8 cellular contexts compared by ENCODE assay signal in the genomic region with DNA sequence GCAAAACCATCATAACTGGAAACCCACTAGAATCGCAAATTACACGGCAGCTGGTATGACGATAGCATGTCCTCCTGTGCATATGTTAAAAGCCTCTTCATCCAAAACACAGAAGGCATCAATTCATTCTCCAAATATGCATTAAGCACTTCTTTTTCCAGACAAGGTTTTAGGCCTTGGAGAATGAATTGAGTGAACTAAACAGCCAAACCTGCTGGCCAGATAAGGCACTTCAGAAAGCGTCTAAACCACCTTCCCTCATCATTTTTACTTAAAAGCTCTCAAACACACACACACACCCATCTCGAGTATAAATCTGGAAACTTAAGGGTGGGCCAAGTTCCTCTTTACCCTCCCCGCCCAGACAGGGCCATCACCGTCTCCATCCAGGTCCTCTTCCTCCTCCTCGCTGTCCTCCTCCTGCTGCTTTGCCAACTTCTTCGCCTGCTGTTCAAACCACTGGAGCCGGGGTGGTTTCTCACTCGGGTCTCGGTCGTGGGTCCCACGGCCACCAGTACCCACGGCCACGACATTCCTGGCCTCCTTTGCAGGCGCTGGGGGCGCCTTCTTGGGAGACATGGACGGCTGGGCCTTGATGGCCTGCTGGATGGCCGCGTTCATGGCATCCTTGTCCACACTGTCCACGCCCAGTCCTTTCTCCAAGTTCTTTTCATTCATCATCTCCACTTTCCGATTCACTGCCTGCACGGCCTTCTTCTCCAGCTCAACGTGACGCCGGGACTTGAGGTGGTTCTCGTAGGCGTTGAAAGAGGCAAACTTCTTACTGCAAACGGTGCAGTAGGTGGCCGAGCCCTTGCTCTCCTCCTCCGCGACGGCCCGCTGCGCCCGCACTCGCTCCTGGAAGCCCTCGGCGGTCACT. TPM values are rescaled to one million over a fixed set of nuclear protein-coding genes. Genes with fewer than 3 reads are reported as not detected.
DNase-seq lines count a peak whose midpoint lies in the region; ATAC-seq, FAIRE-seq and TF ChIP-seq lines count a peak whose summit lies in the region.

No MANE protein-coding gene starts in this region.

- CTCF ChIA-PET in endothelial cell of umbilical vein (lab: Charles Lee), result interaction anchor here (3.5 kb wide), 1 partner anchor 9 kb away, joined by 22 read pairs; no protein-coding TSS in a partner anchor

- H3K4me3 Mint-ChIP-seq in naive B cell, result peak overlapping the region; percentile 90 to 99 (median 98)

- peak; percentile 26 for FAIRE-seq in endothelial cell of umbilical vein (lab: Jason Lieb, UNC)

- H3K27me3 ChIP-seq in HAP-1 (ENCODE audit: low read depth) (no peaks in the 10 kb centered on the region), SJCRH30 (no peaks in the 10 kb centered on the region), endothelial cell of umbilical vein (ENCODE audit: control insufficient read depth in 2 of 2, insufficient read depth in 2 of 2, low read length in 2 of 2) (no peaks in the 10 kb centered on the region)

- peak in 1 of 2 experiments; percentile 15 for DNase-seq in HAP-1 (ENCODE audit: low spot score in 2 of 2)
- DNase-seq in SJCRH30, result peak; percentile 7 to 9
- peak; percentile 6 for DNase-seq in endothelial cell of umbilical vein (ENCODE audit: low read depth, low spot score)
- peak; percentile 21 for DNase-seq in naive B cell
- no peak for DNase-seq in GM20000 (ENCODE audit: low spot score)

- ATAC-seq in naive B cell (ENCODE audit: low read depth in 2 of 2), result peak in 1 of 2 donors; percentile 29
- ATAC-seq in GM18867 (IDR thresholded peaks at IDR 0.05; ENCODE audit: unreplicated experiment), result no peak
- ATAC-seq in HG02870 (IDR thresholded peaks at IDR 0.05; ENCODE audit: unreplicated experiment), result no peak
- no peak for ATAC-seq in GM18873 (IDR thresholded peaks at IDR 0.05; ENCODE audit: low FRiP score, unreplicated experiment)

- H3K9me3 ChIP-seq in HAP-1 (no peaks in the 10 kb centered on the region), SJCRH30 (replicated peaks) (no peaks in the 10 kb centered on the region), endothelial cell of umbilical vein (replicated peaks; ENCODE audit: control insufficient read depth, insufficient read depth, low read length) (no peaks in the 10 kb centered on the region)

- H3K27me3 Mint-ChIP-seq in naive B cell, result no peaks in the 10 kb centered on the region

- H3K9me1 ChIP-seq in endothelial cell of umbilical vein (replicated peaks; ENCODE audit: control insufficient read depth, extremely low read depth, insufficient read depth, low read length), result no peaks in the 10 kb centered on the region

- H3K27ac Mint-ChIP-seq in naive B cell, result peak overlapping the region; percentile 97 to 98 (median 98)

- no peak for TF ChIP-seq POLR2A in endothelial cell of umbilical vein (IDR thresholded peaks at IDR 0.05; ENCODE audit: low read depth, low read length)

- peak overlapping the region; percentile 88 for H2AFZ ChIP-seq in endothelial cell of umbilical vein (ENCODE audit: low read depth, low read length)

- TF ChIP-seq CTCF in endothelial cell of umbilical vein (IDR thresholded peaks at IDR 0.05; ENCODE audit: extremely low read depth in 1 of 2, insufficient read depth in 1 of 2, low read depth in 1 of 2, low read length in 2 of 2) (no peak), GM20000 (IDR thresholded peaks at IDR 0.05; ENCODE audit: extremely low read depth, missing control alignments) (no peak)

- dilution Hi-C loops in endothelial cell of umbilical vein (cut with MboI; ENCODE audit: extremely low pct_ligation_motif_present, low sequenced_read_pairs), result no loop called here

- TSS peak; percentile 63 for BruUV-seq in endothelial cell of umbilical vein (replicated peaks; lab: Mats Ljungman, UMichigan)

- peaks cover 60 to 78% (median 72%) of the 10 kb centered on the region in 3 donors for H3K4me1 Mint-ChIP-seq in naive B cell

- H3K4me1 ChIP-seq in HAP-1 (peaks cover 9% of the 10 kb centered on the region), SJCRH30 (peaks cover 22% of the 10 kb centered on the region), endothelial cell of umbilical vein (ENCODE audit: control insufficient read depth, extremely low read depth, insufficient read depth, low read length) (peaks cover 27% of the 10 kb centered on the region)

- H4K20me1 ChIP-seq in endothelial cell of umbilical vein (replicated peaks; ENCODE audit: control insufficient read depth, extremely low read depth, insufficient read depth, low read length), result no peaks in the 10 kb centered on the region

- POLR2A ChIA-PET in endothelial cell of umbilical vein (lab: Charles Lee), result no interaction called here

- peaks cover 0 to 11% of the 10 kb centered on the region in 2 donors for H3K36me3 Mint-ChIP-seq in naive B cell

- H3K36me3 ChIP-seq in HAP-1 (replicated peaks) (peaks cover 38% of the 10 kb centered on the region), SJCRH30 (peaks cover 4% of the 10 kb centered on the region), endothelial cell of umbilical vein (ENCODE audit: control insufficient read depth in 2 of 2, extremely low read depth in 1 of 2, insufficient read depth in 2 of 2, low read length in 2 of 2) (peaks cover 4 to 11% of the 10 kb centered on the region in 2 experiments)

- peaks cover 0 to 2% (median 0%) of the 10 kb centered on the region in 7 donors for H3K9me3 Mint-ChIP-seq in naive B cell

- peak overlapping the region; percentile 93 for H3K4me2 ChIP-seq in endothelial cell of umbilical vein (ENCODE audit: insufficient read depth, low read length)

- H3K27ac ChIP-seq in SJCRH30 (peak overlapping the region; percentile 66), endothelial cell of umbilical vein (ENCODE audit: insufficient read depth, low read depth, low read length) (peak overlapping the region; percentile 56)

- peak overlapping the region; percentile 96 for H3K4me3 ChIP-seq in HAP-1
- H3K4me3 ChIP-seq in SJCRH30, result peak overlapping the region; percentile 77
- H3K4me3 ChIP-seq in endothelial cell of umbilical vein (replicated peaks in 1 of 3; ENCODE audit: insufficient read depth in 1 of 3, low read depth in 1 of 3, low read length in 3 of 3), result peak overlapping the region; percentile 47 to 82 (median 72)

- peak overlapping the region; percentile 83 for H3K9ac ChIP-seq in endothelial cell of umbilical vein (replicated peaks; ENCODE audit: extremely low read depth, insufficient read depth, low read length)

- in situ Hi-C loops in HAP-1 (cut with MboI; ENCODE audit: low sequenced_read_pairs), result loop anchor here (25.0 kb wide), 1 partner anchor 747 kb away; the partner anchor contains the start of gene BASP1

- intact Hi-C loops in endothelial cell of umbilical vein (cut with micrococcal nuclease), result loop anchor here (5.0 kb wide), 1 partner anchor 87 kb away; no protein-coding TSS in a partner anchor

- H3K79me2 ChIP-seq in endothelial cell of umbilical vein (ENCODE audit: control insufficient read depth, insufficient read depth, low read length), result peaks cover 34% of the 10 kb centered on the region

TF ChIP-seq in endothelial cell of umbilical vein, 7 proteins besides CTCF, POLR2A, EP300 and RAD21:
- TF ChIP-seq MYC (IDR thresholded peaks at IDR 0.05; ENCODE audit: low read depth, low read length) (no peak), EZH2 (IDR thresholded peaks at IDR 0.05; ENCODE audit: borderline replicate concordance, low read depth, low read length, severe bottlenecking) (no peak), JUN (IDR thresholded peaks at IDR 0.05; ENCODE audit: borderline replicate concordance, insufficient read depth, insufficient read length, low read depth) (no peak), POLR2AphosphoS5 (IDR thresholded peaks at IDR 0.05; ENCODE audit: insufficient read depth, low read depth, low read length) (no peak), GATA2 (IDR thresholded peaks at IDR 0.05; ENCODE audit: insufficient read depth, insufficient read length, low read depth, low read length) (no peak)
TF ChIP-seq in endothelial cell of umbilical vein: peak in this region for 0.

RNA-seq across cellular contexts. Expression of gene ZNF622, which starts 0.7 kb away (rescaled TPM):
- total RNA-seq in SJCRH30 (2014; rRNA removed; shearing (Covaris generic)), result 15.8 and 16.3 TPM in 2 replicates
- 23.1 and 26.6 TPM in 2 replicates for total RNA-seq in endothelial cell of umbilical vein
- polyA plus RNA-seq in endothelial cell of umbilical vein (8.2 and 10.0 TPM in 2 replicates), naive B cell (ENCODE audit: low read depth in 6 of 6) (10 to 100 TPM; 41.4 to 83.3 (median 46.7) TPM)
- polyA plus RNA-seq in endothelial cell of umbilical vein (2011; cell fraction: cytosol; rRNA removed), result 12.9 and 13.1 TPM in 2 replicates
- polyA plus RNA-seq in endothelial cell of umbilical vein (2011; cell fraction: nucleus; rRNA removed), result 8.0 and 8.7 TPM in 2 replicates
- 24.1 and 29.4 TPM in 2 replicates for polyA plus RNA-seq in endothelial cell of umbilical vein (2012)
- polyA minus RNA-seq in endothelial cell of umbilical vein, result 8.7 and 9.3 TPM in 2 replicates
- 27.0 TPM for polyA minus RNA-seq in endothelial cell of umbilical vein (2011; cell fraction: cytosol; rRNA and poly(A)+ RNA removed)
- 4.6 and 7.5 TPM in 2 replicates for polyA minus RNA-seq in endothelial cell of umbilical vein (2011; cell fraction: nucleus; rRNA and poly(A)+ RNA removed)
